24 cellular contexts compared by ENCODE assay signal in genomic region chr9:124881138-124881743, GRCh38. TPM values are rescaled to one million over a fixed set of nuclear protein-coding genes. Genes with fewer than 3 reads are reported as not detected.
DNase-seq lines count a peak whose midpoint lies in the region; ATAC-seq, FAIRE-seq and TF ChIP-seq lines count a peak whose summit lies in the region.
"Had no signal": no experiment of that assay in that cellular context is flagged by ENCODE, and none has a peak within 500 bp of the region (broad histone marks: within the 10 kb centered on the region; RNA-seq: fewer than 3 reads in every experiment).

No MANE protein-coding gene starts in this region.

- H4K20me1 ChIP-seq in OCI-LY1 (ENCODE audit: insufficient read depth, low read length), result no peaks in the 10 kb centered on the region

- intact Hi-C loops in thyroid gland (cut with DNase I), result no loop called here

- no peaks in the 10 kb centered on the region for H3F3A ChIP-seq in OCI-LY1 (ENCODE audit: insufficient read depth, low read length)

- peak overlapping the region; percentile 21; the same call in 1 of the 2 replicates for H3K4me2 ChIP-seq in OCI-LY1 (ENCODE audit: low read length)
- H3K4me2 ChIP-seq: SK-N-SH had no signal

- no peaks in the 10 kb centered on the region for H3K27me3 Mint-ChIP-seq in activated T-cell treated with anti-CD3 and anti-CD28 coated beads, Interleukin-2, amount 50 U/mL, for 24 hours
- H3K27me3 Mint-ChIP-seq in effector memory CD8-positive, alpha-beta T cell, result no peaks in the 10 kb centered on the region
- no peaks in the 10 kb centered on the region for H3K27me3 Mint-ChIP-seq in stimulated activated naive B cell treated with anti-CD40 and anti-IgM and Interleukin-4, amounts not matched to agents 10 μg/mL and 1 μg/mL and 100 μg/mL, for 72 hours

- no peaks in the 10 kb centered on the region for H3K79me2 ChIP-seq in OCI-LY1 (ENCODE audit: insufficient read depth, low read length)

- H3K9me3 Mint-ChIP-seq in activated T-cell treated with anti-CD3 and anti-CD28 coated beads, Interleukin-2, amount 50 U/mL, for 24 hours, result no peaks in the 10 kb centered on the region
- no peaks in the 10 kb centered on the region for H3K9me3 Mint-ChIP-seq in effector memory CD8-positive, alpha-beta T cell
- H3K9me3 Mint-ChIP-seq in stimulated activated naive B cell treated with anti-CD40 and anti-IgM and Interleukin-4, amounts not matched to agents 10 μg/mL and 1 μg/mL and 100 μg/mL, for 72 hours, result no peaks in the 10 kb centered on the region

- H3K9ac ChIP-seq in OCI-LY1 (ENCODE audit: low read length), result no peak overlapping the region; the same call in 1 of the 2 replicates
- H3K9ac ChIP-seq: SK-N-SH had no signal

- FAIRE-seq in urothelium cell line (lab: Jason Lieb, UNC) (no peak), small intestine (lab: Jason Lieb, UNC) (no peak)
- FAIRE-seq: GM12891 had no signal

- peak overlapping the region; percentile 69 for H3K27ac ChIP-seq in OCI-LY1 (ENCODE audit: low read depth, low read length, poor library complexity, severe bottlenecking)
- H3K27ac ChIP-seq in thyroid gland, result no peak overlapping the region
- H3K27ac ChIP-seq in small intestine (ENCODE audit: low read depth in 1 of 2, low read length in 1 of 2), result no peak overlapping the region

- TF ChIP-seq POLR2A in thyroid gland (IDR thresholded peaks at IDR 0.05), result no peak

- H3K27me3 ChIP-seq in OCI-LY1 (ENCODE audit: insufficient read depth, low read length), result no peaks in the 10 kb centered on the region
- no peaks in the 10 kb centered on the region for H3K27me3 ChIP-seq in thyroid gland
- no peaks in the 10 kb centered on the region for H3K27me3 ChIP-seq in small intestine (ENCODE audit: control insufficient read depth in 2 of 2, insufficient read depth in 2 of 2, low read length in 2 of 2)

- H3K36me3 ChIP-seq in OCI-LY1 (ENCODE audit: insufficient read depth, low read length) (peaks cover 70% of the 10 kb centered on the region), thyroid gland (peaks cover 41 to 52% of the 10 kb centered on the region in 2 donors), small intestine (ENCODE audit: control insufficient read depth in 2 of 2, insufficient read depth in 2 of 2, low read length in 2 of 2) (peaks cover 4 to 23% of the 10 kb centered on the region in 2 donors)

- H3K4me3 ChIP-seq in OCI-LY1 (ENCODE audit: low read depth, low read length, poor library complexity, severe bottlenecking) (no peak overlapping the region), thyroid gland (replicated peaks in 1 of 3) (no peak overlapping the region), small intestine (ENCODE audit: low read depth in 1 of 2, low read length in 2 of 2) (no peak overlapping the region)

- H3K9me2 ChIP-seq in OCI-LY1 (ENCODE audit: low read depth, low read length), result no peaks in the 10 kb centered on the region
- H3K9me2 ChIP-seq: SK-N-SH had no signal

- peaks cover 95% of the 10 kb centered on the region for H3K36me3 Mint-ChIP-seq in activated T-cell treated with anti-CD3 and anti-CD28 coated beads, Interleukin-2, amount 50 U/mL, for 24 hours (ENCODE audit: low read depth)
- peaks cover 48% of the 10 kb centered on the region for H3K36me3 Mint-ChIP-seq in effector memory CD8-positive, alpha-beta T cell (ENCODE audit: insufficient read depth)
- peaks cover 27 to 47% of the 10 kb centered on the region in 2 donors for H3K36me3 Mint-ChIP-seq in stimulated activated naive B cell treated with anti-CD40 and anti-IgM and Interleukin-4, amounts not matched to agents 10 μg/mL and 1 μg/mL and 100 μg/mL, for 72 hours

- 94 to 95% methylated on average over 15 of the region's 16 CpGs for WGBS in thyroid gland, 2 donors
- 89 to 96% (median 91%) methylated on average over 16 of the region's 16 CpGs for WGBS in small intestine, 3 donors

- no peak overlapping the region for H2AFZ ChIP-seq in OCI-LY1 (ENCODE audit: low read length)

- H3K9me3 ChIP-seq in OCI-LY1 (ENCODE audit: low read length) (no peaks in the 10 kb centered on the region), thyroid gland (no peaks in the 10 kb centered on the region), small intestine (ENCODE audit: control insufficient read depth, low read depth) (no peaks in the 10 kb centered on the region)
- H3K9me3 ChIP-seq: SK-N-SH had no signal

- TF ChIP-seq CTCF in OCI-LY1 (IDR thresholded peaks at IDR 0.05; ENCODE audit: low read length) (no peak), thyroid gland (IDR thresholded peaks at IDR 0.05) (no peak)

- peak; percentile 48 for ATAC-seq in effector memory CD8-positive, alpha-beta T cell (replicated peaks)
- no peak for ATAC-seq in stimulated activated naive B cell treated with anti-CD40 and anti-IgM and Interleukin-4, amounts not matched to agents 10 μg/mL and 1 μg/mL and 100 μg/mL, for 72 hours (replicated peaks)
- ATAC-seq: Panc1 had no signal

- H3K27ac Mint-ChIP-seq in activated T-cell treated with anti-CD3 and anti-CD28 coated beads, Interleukin-2, amount 50 U/mL, for 24 hours, result peak overlapping the region; percentile 26
- peak overlapping the region; percentile 62 to 67 for H3K27ac Mint-ChIP-seq in effector memory CD8-positive, alpha-beta T cell
- peak overlapping the region; percentile 31 for H3K27ac Mint-ChIP-seq in stimulated activated naive B cell treated with anti-CD40 and anti-IgM and Interleukin-4, amounts not matched to agents 10 μg/mL and 1 μg/mL and 100 μg/mL, for 72 hours

- no peak overlapping the region for H3K4me3 Mint-ChIP-seq in activated T-cell treated with anti-CD3 and anti-CD28 coated beads, Interleukin-2, amount 50 U/mL, for 24 hours
- no peak overlapping the region for H3K4me3 Mint-ChIP-seq in effector memory CD8-positive, alpha-beta T cell
- no peak overlapping the region for H3K4me3 Mint-ChIP-seq in stimulated activated naive B cell treated with anti-CD40 and anti-IgM and Interleukin-4, amounts not matched to agents 10 μg/mL and 1 μg/mL and 100 μg/mL, for 72 hours

- DNase-seq in activated T-cell treated with anti-CD3 and anti-CD28 coated beads, Interleukin-2, amount 50 U/mL, for 24 hours, result no peak
- DNase-seq in activated T-cell treated with anti-CD3 and anti-CD28 coated beads for 4 hours (no peak), thyroid gland (no peak), urothelium cell line (ENCODE audit: low spot score) (no peak), small intestine (no peak)
- DNase-seq in effector memory CD8-positive, alpha-beta T cell, result no peak
- DNase-seq in stimulated activated naive B cell treated with anti-CD40 and anti-IgM and Interleukin-4, amounts not matched to agents 10 μg/mL and 1 μg/mL and 100 μg/mL, for 72 hours, result no peak
- DNase-seq: 8988T, GF-D8, GOT3, KG1, NCI-H1048, NCI-H1436 treated with DMSO at 0.1 percent for 48 hours, NCI-H2081 treated with DMSO at 0.1 percent for 48 hours, NCI-H510A treated with DMSO at 0.1 percent for 48 hours, NCI-H82, SHP77, SK-N-SH had no signal

- H3K4me1 ChIP-seq in OCI-LY1 (ENCODE audit: insufficient read depth, low read length, severe bottlenecking), result peaks cover 17% of the 10 kb centered on the region
- no peaks in the 10 kb centered on the region for H3K4me1 ChIP-seq in thyroid gland
- H3K4me1 ChIP-seq in small intestine (ENCODE audit: control insufficient read depth in 2 of 2, insufficient read depth in 1 of 2, low read depth in 1 of 2, low read length in 1 of 2), result no peaks in the 10 kb centered on the region

- H3K4me1 Mint-ChIP-seq in activated T-cell treated with anti-CD3 and anti-CD28 coated beads, Interleukin-2, amount 50 U/mL, for 24 hours (ENCODE audit: low read depth), result peaks cover 8% of the 10 kb centered on the region
- peaks cover 9 to 25% of the 10 kb centered on the region in 2 donors for H3K4me1 Mint-ChIP-seq in effector memory CD8-positive, alpha-beta T cell (ENCODE audit: low read depth in 2 of 2)
- peaks cover 6 to 15% of the 10 kb centered on the region in 2 donors for H3K4me1 Mint-ChIP-seq in stimulated activated naive B cell treated with anti-CD40 and anti-IgM and Interleukin-4, amounts not matched to agents 10 μg/mL and 1 μg/mL and 100 μg/mL, for 72 hours

RNA-seq across cellular contexts. Expression of gene ARPC5L, which starts 19.3 kb away (rescaled TPM):
- total RNA-seq in thyroid gland, result 10 to 100 TPM; 19.8 to 29.6 (median 20.4) TPM
- polyA plus RNA-seq in small intestine, result 10 to 100 TPM; 53.5 to 55.7 (median 53.8) TPM

RNA-seq across cellular contexts. Expression of gene RPL35, which starts 19.5 kb away (rescaled TPM):
- total RNA-seq in thyroid gland, result 1,000 to 10,000 TPM; 1,231 to 2,313 (median 2,047) TPM
- 1,000 to 10,000 TPM; 2,258 to 5,100 (median 3,355) TPM for polyA plus RNA-seq in small intestine

RNA-seq across cellular contexts. Expression of gene WDR38, which starts 28.0 kb away (rescaled TPM):
- total RNA-seq in thyroid gland, result 1 to 10 TPM in 1 of 4 donors, under 1 TPM in 2, not detected in 1; 0.33 to 1.5 (median 0.79) TPM
- polyA plus RNA-seq in small intestine, result not detected
- total RNA-seq: Daoy, M059J had no signal
- polyA plus RNA-seq: BJ, SK-N-SH had no signal

RNA-seq across cellular contexts. Expression of gene GOLGA1, which starts 59.6 kb away (rescaled TPM):
- total RNA-seq in thyroid gland, result 10 to 100 TPM; 15.3 to 27.7 (median 18.6) TPM
- polyA plus RNA-seq in small intestine, result 10 to 100 TPM in 2 of 3 donors, 1 to 10 TPM in 1; 9.1 to 18.8 (median 10.8) TPM
